ENCODE assay signal across 1 cellular context in the genomic region with DNA sequence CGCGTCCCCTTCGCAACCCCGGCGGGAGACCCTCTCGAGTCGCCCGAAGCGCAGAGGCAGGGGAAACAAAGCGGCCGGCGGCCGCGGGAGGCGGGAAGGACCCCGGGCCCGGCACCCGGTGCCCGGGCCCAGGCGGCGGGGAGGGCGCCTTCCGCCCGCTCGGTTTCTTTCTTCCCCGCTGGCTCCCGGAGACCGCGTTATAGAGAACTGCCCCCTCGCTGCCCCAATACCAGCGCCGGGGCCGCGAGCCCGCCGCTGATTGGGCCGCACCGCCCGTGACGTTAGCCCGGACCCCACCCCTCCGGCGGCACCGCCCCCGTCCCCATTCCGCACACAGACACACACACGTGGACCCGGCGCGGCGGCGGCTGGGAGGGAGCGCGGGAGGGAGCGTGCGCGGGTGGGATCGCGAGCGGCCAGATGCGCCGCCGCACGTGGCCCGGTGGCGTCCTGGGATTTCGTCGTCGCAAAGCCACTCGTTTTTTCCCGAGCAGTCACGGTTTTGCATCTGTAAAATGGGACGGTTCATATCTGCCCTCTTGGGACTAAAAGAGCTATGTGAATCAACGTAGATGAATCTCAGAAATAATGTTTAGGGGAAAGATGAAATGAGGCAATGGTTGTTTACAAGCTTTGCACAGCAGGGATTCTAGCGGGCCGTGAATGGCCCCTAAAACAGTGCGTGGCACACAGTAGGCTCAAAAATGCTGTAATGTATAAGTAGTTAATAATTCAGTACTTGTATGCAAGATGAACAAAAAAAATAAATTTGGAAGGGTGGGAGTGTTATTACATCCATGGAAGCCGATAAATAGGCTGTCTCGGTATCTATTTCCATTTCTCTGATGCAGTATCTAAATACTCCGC.
A peak's percentile ranks its signal among the peaks of the same experiment; 100 is the strongest.
TF ChIP-seq lines count a peak whose summit lies in the region.

A gene (minus strand): TSS at position 209 of the 867 bp plus-strand sequence. CDS start 462 bp downstream, outside the sequence.

TF ChIP-seq in K562, 482 proteins besides CTCF, POLR2A, EP300 and RAD21 (continued from another document and continues in another):
- TF ChIP-seq, protein P1, sequence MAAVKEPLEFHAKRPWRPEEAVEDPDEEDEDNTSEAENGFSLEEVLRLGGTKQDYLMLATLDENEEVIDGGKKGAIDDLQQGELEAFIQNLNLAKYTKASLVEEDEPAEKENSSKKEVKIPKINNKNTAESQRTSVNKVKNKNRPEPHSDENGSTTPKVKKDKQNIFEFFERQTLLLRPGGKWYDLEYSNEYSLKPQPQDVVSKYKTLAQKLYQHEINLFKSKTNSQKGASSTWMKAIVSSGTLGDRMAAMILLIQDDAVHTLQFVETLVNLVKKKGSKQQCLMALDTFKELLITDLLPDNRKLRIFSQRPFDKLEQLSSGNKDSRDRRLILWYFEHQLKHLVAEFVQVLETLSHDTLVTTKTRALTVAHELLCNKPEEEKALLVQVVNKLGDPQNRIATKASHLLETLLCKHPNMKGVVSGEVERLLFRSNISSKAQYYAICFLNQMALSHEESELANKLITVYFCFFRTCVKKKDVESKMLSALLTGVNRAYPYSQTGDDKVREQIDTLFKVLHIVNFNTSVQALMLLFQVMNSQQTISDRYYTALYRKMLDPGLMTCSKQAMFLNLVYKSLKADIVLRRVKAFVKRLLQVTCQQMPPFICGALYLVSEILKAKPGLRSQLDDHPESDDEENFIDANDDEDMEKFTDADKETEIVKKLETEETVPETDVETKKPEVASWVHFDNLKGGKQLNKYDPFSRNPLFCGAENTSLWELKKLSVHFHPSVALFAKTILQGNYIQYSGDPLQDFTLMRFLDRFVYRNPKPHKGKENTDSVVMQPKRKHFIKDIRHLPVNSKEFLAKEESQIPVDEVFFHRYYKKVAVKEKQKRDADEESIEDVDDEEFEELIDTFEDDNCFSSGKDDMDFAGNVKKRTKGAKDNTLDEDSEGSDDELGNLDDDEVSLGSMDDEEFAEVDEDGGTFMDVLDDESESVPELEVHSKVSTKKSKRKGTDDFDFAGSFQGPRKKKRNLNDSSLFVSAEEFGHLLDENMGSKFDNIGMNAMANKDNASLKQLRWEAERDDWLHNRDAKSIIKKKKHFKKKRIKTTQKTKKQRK (IDR thresholded peaks at IDR 0.05; ENCODE audit: borderline replicate concordance, low read depth, low read length): no peak
- no peak for TF ChIP-seq ETV6 (IDR thresholded peaks at IDR 0.05; ENCODE audit: borderline replicate concordance in 1 of 2, low read depth in 2 of 2, low read length in 1 of 2)
- no peak for TF ChIP-seq ETV6 (CRISPR knock-in tag; IDR thresholded peaks at IDR 0.05; ENCODE audit: borderline replicate concordance)
- no peak for TF ChIP-seq ZNF175 (CRISPR knock-in tag; IDR thresholded peaks at IDR 0.05; ENCODE audit: low read depth)
- TF ChIP-seq, protein P2, sequence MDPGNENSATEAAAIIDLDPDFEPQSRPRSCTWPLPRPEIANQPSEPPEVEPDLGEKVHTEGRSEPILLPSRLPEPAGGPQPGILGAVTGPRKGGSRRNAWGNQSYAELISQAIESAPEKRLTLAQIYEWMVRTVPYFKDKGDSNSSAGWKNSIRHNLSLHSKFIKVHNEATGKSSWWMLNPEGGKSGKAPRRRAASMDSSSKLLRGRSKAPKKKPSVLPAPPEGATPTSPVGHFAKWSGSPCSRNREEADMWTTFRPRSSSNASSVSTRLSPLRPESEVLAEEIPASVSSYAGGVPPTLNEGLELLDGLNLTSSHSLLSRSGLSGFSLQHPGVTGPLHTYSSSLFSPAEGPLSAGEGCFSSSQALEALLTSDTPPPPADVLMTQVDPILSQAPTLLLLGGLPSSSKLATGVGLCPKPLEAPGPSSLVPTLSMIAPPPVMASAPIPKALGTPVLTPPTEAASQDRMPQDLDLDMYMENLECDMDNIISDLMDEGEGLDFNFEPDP (CRISPR knock-in tag; IDR thresholded peaks at IDR 0.05): no peak
- peak; percentile 84 for TF ChIP-seq RBM25 (IDR thresholded peaks at IDR 0.05; ENCODE audit: low read depth, low read length, severe bottlenecking)
- TF ChIP-seq ZFP36 (IDR thresholded peaks at IDR 0.05; ENCODE audit: low read depth, low read length, partially characterized antibody): no peak
- no peak for TF ChIP-seq PRPF4 (IDR thresholded peaks at IDR 0.05; ENCODE audit: insufficient read depth, low read depth, low read length, poor library complexity, severe bottlenecking)
- TF ChIP-seq, protein P3, sequence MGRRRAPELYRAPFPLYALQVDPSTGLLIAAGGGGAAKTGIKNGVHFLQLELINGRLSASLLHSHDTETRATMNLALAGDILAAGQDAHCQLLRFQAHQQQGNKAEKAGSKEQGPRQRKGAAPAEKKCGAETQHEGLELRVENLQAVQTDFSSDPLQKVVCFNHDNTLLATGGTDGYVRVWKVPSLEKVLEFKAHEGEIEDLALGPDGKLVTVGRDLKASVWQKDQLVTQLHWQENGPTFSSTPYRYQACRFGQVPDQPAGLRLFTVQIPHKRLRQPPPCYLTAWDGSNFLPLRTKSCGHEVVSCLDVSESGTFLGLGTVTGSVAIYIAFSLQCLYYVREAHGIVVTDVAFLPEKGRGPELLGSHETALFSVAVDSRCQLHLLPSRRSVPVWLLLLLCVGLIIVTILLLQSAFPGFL (CRISPR knock-in tag; IDR thresholded peaks at IDR 0.05): no peak
- 0 out of 2 replicates have a peak, but pooled peaks have one; percentile 18 for TF ChIP-seq NFIC (IDR thresholded peaks at IDR 0.05)
- TF ChIP-seq ZFP1 (CRISPR knock-in tag; IDR thresholded peaks at IDR 0.05): no peak
- TF ChIP-seq, protein P4, sequence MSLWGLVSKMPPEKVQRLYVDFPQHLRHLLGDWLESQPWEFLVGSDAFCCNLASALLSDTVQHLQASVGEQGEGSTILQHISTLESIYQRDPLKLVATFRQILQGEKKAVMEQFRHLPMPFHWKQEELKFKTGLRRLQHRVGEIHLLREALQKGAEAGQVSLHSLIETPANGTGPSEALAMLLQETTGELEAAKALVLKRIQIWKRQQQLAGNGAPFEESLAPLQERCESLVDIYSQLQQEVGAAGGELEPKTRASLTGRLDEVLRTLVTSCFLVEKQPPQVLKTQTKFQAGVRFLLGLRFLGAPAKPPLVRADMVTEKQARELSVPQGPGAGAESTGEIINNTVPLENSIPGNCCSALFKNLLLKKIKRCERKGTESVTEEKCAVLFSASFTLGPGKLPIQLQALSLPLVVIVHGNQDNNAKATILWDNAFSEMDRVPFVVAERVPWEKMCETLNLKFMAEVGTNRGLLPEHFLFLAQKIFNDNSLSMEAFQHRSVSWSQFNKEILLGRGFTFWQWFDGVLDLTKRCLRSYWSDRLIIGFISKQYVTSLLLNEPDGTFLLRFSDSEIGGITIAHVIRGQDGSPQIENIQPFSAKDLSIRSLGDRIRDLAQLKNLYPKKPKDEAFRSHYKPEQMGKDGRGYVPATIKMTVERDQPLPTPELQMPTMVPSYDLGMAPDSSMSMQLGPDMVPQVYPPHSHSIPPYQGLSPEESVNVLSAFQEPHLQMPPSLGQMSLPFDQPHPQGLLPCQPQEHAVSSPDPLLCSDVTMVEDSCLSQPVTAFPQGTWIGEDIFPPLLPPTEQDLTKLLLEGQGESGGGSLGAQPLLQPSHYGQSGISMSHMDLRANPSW (CRISPR knock-in tag; IDR thresholded peaks at IDR 0.05): 0 out of 2 replicates have a peak, but pooled peaks have one; percentile 15
- no peak for TF ChIP-seq ZNF699 (CRISPR knock-in tag; IDR thresholded peaks at IDR 0.05; ENCODE audit: insufficient replicate concordance)
- TF ChIP-seq, protein P5, sequence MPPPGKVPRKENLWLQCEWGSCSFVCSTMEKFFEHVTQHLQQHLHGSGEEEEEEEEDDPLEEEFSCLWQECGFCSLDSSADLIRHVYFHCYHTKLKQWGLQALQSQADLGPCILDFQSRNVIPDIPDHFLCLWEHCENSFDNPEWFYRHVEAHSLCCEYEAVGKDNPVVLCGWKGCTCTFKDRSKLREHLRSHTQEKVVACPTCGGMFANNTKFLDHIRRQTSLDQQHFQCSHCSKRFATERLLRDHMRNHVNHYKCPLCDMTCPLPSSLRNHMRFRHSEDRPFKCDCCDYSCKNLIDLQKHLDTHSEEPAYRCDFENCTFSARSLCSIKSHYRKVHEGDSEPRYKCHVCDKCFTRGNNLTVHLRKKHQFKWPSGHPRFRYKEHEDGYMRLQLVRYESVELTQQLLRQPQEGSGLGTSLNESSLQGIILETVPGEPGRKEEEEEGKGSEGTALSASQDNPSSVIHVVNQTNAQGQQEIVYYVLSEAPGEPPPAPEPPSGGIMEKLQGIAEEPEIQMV (tag; conservative IDR thresholded peaks at IDR 0.05; ENCODE audit: low read depth): no peak
- TF ChIP-seq ZNF79 (CRISPR knock-in tag; IDR thresholded peaks at IDR 0.05; ENCODE audit: low read depth): no peak
- peak; percentile 86; the same call in 1 of the 2 replicates for TF ChIP-seq EP400 (IDR thresholded peaks at IDR 0.05)
- TF ChIP-seq ZNF12 (CRISPR knock-in tag; IDR thresholded peaks at IDR 0.05): no peak
- TF ChIP-seq MYBL2 (IDR thresholded peaks at IDR 0.05; ENCODE audit: low read depth): no peak
- no peak for TF ChIP-seq MYBL2 (CRISPR knock-in tag; IDR thresholded peaks at IDR 0.05; ENCODE audit: borderline replicate concordance)
- no peak for TF ChIP-seq RBM39 (optimal IDR thresholded peaks at IDR 0.05; ENCODE audit: low read depth, low read length)
- TF ChIP-seq FOS (IDR thresholded peaks at IDR 0.05; ENCODE audit: extremely low read depth, insufficient read length): no peak
- TF ChIP-seq, protein P6, sequence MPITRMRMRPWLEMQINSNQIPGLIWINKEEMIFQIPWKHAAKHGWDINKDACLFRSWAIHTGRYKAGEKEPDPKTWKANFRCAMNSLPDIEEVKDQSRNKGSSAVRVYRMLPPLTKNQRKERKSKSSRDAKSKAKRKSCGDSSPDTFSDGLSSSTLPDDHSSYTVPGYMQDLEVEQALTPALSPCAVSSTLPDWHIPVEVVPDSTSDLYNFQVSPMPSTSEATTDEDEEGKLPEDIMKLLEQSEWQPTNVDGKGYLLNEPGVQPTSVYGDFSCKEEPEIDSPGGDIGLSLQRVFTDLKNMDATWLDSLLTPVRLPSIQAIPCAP (CRISPR knock-in tag; IDR thresholded peaks at IDR 0.05; ENCODE audit: borderline replicate concordance): no peak
- TF ChIP-seq ESRRB (CRISPR knock-in tag; IDR thresholded peaks at IDR 0.05; ENCODE audit: borderline replicate concordance): no peak
- no peak for TF ChIP-seq ELF4 (CRISPR knock-in tag; IDR thresholded peaks at IDR 0.05)
- no peak for TF ChIP-seq TSC22D4 (tag; IDR thresholded peaks at IDR 0.05)
- no peak for TF ChIP-seq KLF10 (CRISPR knock-in tag; IDR thresholded peaks at IDR 0.05)
- 0 out of 2 replicates have a peak, but pooled peaks have one; percentile 51 for TF ChIP-seq SP1 (CRISPR knock-in tag; IDR thresholded peaks at IDR 0.05)
- TF ChIP-seq ZNF184 (CRISPR knock-in tag; IDR thresholded peaks at IDR 0.05): no peak
- TF ChIP-seq MAZ (CRISPR knock-in tag; conservative IDR thresholded peaks at IDR 0.05 in 1 of 2, IDR thresholded peaks at IDR 0.05 in 1 of 2): peak; percentile 38 to 90; a peak in 2 of 4 replicates
- no peak for TF ChIP-seq FOXP1 (CRISPR knock-in tag; IDR thresholded peaks at IDR 0.05)
- TF ChIP-seq RBFOX2 (IDR thresholded peaks at IDR 0.05; ENCODE audit: low read depth, low read length): peak; percentile 88
- no peak for TF ChIP-seq MEF2D (tag; conservative IDR thresholded peaks at IDR 0.05; ENCODE audit: low read depth)
- no peak for TF ChIP-seq ZNF668 (CRISPR knock-in tag; IDR thresholded peaks at IDR 0.05)
- no peak for TF ChIP-seq HNRNPLL (IDR thresholded peaks at IDR 0.05; ENCODE audit: low read depth, low read length, poor library complexity, severe bottlenecking)
- 0 out of 2 replicates have a peak, but pooled peaks have one; percentile 22 for TF ChIP-seq CEBPG (CRISPR knock-in tag; IDR thresholded peaks at IDR 0.05)
- TF ChIP-seq CEBPG (tag; conservative IDR thresholded peaks at IDR 0.05 in 1 of 2, IDR thresholded peaks at IDR 0.05 in 1 of 2): no peak
- no peak for TF ChIP-seq GTF2A2 (tag; IDR thresholded peaks at IDR 0.05)
- TF ChIP-seq HLTF (IDR thresholded peaks at IDR 0.05): no peak
- no peak for TF ChIP-seq CBX5 (IDR thresholded peaks at IDR 0.05; ENCODE audit: borderline replicate concordance, low read depth)
- no peak for TF ChIP-seq SMC3 (conservative IDR thresholded peaks at IDR 0.05; ENCODE audit: insufficient read depth, low read depth, low read length)
- no peak for TF ChIP-seq ZNF830 (CRISPR knock-in tag; IDR thresholded peaks at IDR 0.05)
- no peak for TF ChIP-seq ZNF561 (CRISPR knock-in tag; conservative IDR thresholded peaks at IDR 0.05)
- TF ChIP-seq FOXA1 (IDR thresholded peaks at IDR 0.05; ENCODE audit: borderline replicate concordance): no peak
- no peak for TF ChIP-seq ZNF23 (CRISPR knock-in tag; IDR thresholded peaks at IDR 0.05)
- TF ChIP-seq RBBP5 (IDR thresholded peaks at IDR 0.05; ENCODE audit: borderline replicate concordance, insufficient read depth, low read length, poor library complexity, severe bottlenecking): no peak
- TF ChIP-seq SRSF9 (IDR thresholded peaks at IDR 0.05; ENCODE audit: borderline replicate concordance, low read depth, low read length): no peak
- TF ChIP-seq U2AF1 (optimal IDR thresholded peaks at IDR 0.05; ENCODE audit: low read depth, low read length): peak; percentile 10
- TF ChIP-seq, protein P7, sequence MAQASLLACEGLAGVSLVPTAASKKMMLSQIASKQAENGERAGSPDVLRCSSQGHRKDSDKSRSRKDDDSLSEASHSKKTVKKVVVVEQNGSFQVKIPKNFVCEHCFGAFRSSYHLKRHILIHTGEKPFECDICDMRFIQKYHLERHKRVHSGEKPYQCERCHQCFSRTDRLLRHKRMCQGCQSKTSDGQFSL (CRISPR knock-in tag; IDR thresholded peaks at IDR 0.05): no peak
- TF ChIP-seq, protein P7 (tag; IDR thresholded peaks at IDR 0.05): no peak
